ENCODE assay signal across 20 cellular contexts in the genomic region with DNA sequence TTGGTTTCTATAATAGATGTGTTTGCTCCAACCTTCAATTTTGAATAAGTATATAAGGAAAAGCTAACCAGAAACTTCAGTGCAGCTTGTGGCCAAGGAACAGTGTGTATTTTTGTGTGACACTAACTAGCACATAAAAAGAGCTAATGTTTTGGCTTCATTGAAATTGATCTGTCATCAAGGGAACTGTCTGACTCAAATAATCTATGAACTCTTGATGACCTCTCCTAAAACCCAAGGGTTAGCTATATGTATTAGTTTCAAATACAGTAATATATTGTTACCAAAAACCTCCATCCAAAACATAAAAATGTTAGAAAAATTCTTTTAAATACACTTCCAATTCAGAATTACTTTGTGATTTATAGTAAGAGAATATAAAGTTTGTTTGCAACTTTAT. TPM values are rescaled to one million over a fixed set of nuclear protein-coding genes. Genes with fewer than 3 reads are reported as not detected.
DNase-seq lines count a peak whose midpoint lies in the region; ATAC-seq and TF ChIP-seq lines count a peak whose summit lies in the region.
"Had no signal": no experiment of that assay in that cellular context is flagged by ENCODE, and none has a peak within 500 bp of the region (broad histone marks: within the 10 kb centered on the region; RNA-seq: fewer than 3 reads in every experiment).

No MANE protein-coding gene starts in this region.

- no peak for TF ChIP-seq CTCF in HCT116 (IDR thresholded peaks at IDR 0.05 in 2 of 3, conservative IDR thresholded peaks at IDR 0.05 in 1 of 3; ENCODE audit: borderline replicate concordance in 1 of 3, insufficient read depth in 1 of 3, low read depth in 2 of 3, low read length in 2 of 3)
- TF ChIP-seq CTCF in nephron (IDR thresholded peaks at IDR 0.05; ENCODE audit: unreplicated experiment in 3 of 3): no peak
- no peak for TF ChIP-seq CTCF in right lobe of liver (IDR thresholded peaks at IDR 0.05)

- peak overlapping the region; percentile 33 for H2AFZ ChIP-seq in HCT116 (ENCODE audit: low read depth, low read length, poor library complexity, severe bottlenecking)

- no peak overlapping the region for H3K4me3 Mint-ChIP-seq in nephron
- H3K4me3 Mint-ChIP-seq: CD14-positive monocyte; CD4-positive, alpha-beta memory T cell; CD4-positive, CD25-positive, alpha-beta regulatory T cell; CD8-positive, alpha-beta memory T cell had no signal

- TF ChIP-seq POLR2A in HCT116 (IDR thresholded peaks at IDR 0.05; ENCODE audit: borderline replicate concordance, extremely low read depth, insufficient read depth, insufficient read length) (no peak), right lobe of liver (IDR thresholded peaks at IDR 0.05) (no peak)

- H3K27ac Mint-ChIP-seq in nephron: peak overlapping the region; percentile 19 to 54 (median 49)
- H3K27ac Mint-ChIP-seq: CD14-positive monocyte; CD4-positive, alpha-beta memory T cell; CD4-positive, CD25-positive, alpha-beta regulatory T cell had no signal

- H4K20me1 ChIP-seq in HCT116 (ENCODE audit: insufficient read depth): no peaks in the 10 kb centered on the region
- H4K20me1 ChIP-seq: BLaER1 had no signal

- H3K27me3 ChIP-seq in HCT116 (ENCODE audit: insufficient read depth, low read length): no peaks in the 10 kb centered on the region
- H3K27me3 ChIP-seq in right lobe of liver: no peaks in the 10 kb centered on the region
- H3K27me3 ChIP-seq: BE2C, BLaER1 had no signal

- intact Hi-C loops in HCT116 (cut with micrococcal nuclease): no loop called here
- intact Hi-C loops in right lobe of liver (cut with DNase I): no loop called here

- DNase-seq in HCT116 (ENCODE audit: low read depth, low spot score) (no peak), right lobe of liver (no peak), DMS114 treated with DMSO at 0.1 percent for 48 hours (lab: John Stamatoyannopoulos, UW; ENCODE audit: unreplicated experiment) (no peak), NCI-H524 treated with DMSO at 0.1 percent for 48 hours (lab: John Stamatoyannopoulos, UW) (no peak)
- DNase-seq: 8988T; ACHN; BE2C; C1 segment of cervical spinal cord; CD4-positive, alpha-beta memory T cell; CD4-positive, CD25-positive, alpha-beta regulatory T cell; CD8-positive, alpha-beta memory T cell; COR-L47; DMS 273 treated with DMSO at 0.1 percent for 48 hours; DMS79 treated with DMSO at 0.1 percent for 48 hours; GF-D8 had no signal

- BruUV-seq in HCT116 (replicated peaks; lab: Mats Ljungman, UMichigan): no TSS peak

- no peaks in the 10 kb centered on the region for H3K9me3 Mint-ChIP-seq in nephron
- H3K9me3 Mint-ChIP-seq: CD4-positive, alpha-beta memory T cell; CD8-positive, alpha-beta memory T cell had no signal

- no peaks in the 10 kb centered on the region for H3K79me2 ChIP-seq in HCT116 (ENCODE audit: insufficient read depth, low read length)

- POLR2A ChIA-PET in HCT116 (lab: Charles Lee): no interaction called here

- H3K9me2 ChIP-seq in HCT116 (ENCODE audit: insufficient read depth): no peaks in the 10 kb centered on the region

- H3K4me1 ChIP-seq in HCT116 (ENCODE audit: control insufficient read depth in 1 of 2, insufficient read depth in 2 of 2, low read length in 2 of 2) (no peaks in the 10 kb centered on the region), right lobe of liver (no peaks in the 10 kb centered on the region)
- H3K4me1 ChIP-seq: BE2C, BLaER1 had no signal

- no peak overlapping the region for H3K9ac ChIP-seq in HCT116 (ENCODE audit: low read length)
- H3K9ac ChIP-seq: BLaER1 had no signal

- H3K36me3 ChIP-seq in HCT116 (ENCODE audit: control insufficient read depth in 1 of 2, insufficient read depth in 2 of 2, low read length in 2 of 2): no peaks in the 10 kb centered on the region
- H3K36me3 ChIP-seq in right lobe of liver: no peaks in the 10 kb centered on the region
- H3K36me3 ChIP-seq: BE2C, BLaER1 had no signal

- H3K4me3 ChIP-seq in HCT116 (replicated peaks in 1 of 2; ENCODE audit: low read depth in 1 of 2, low read length in 2 of 2) (no peak overlapping the region), right lobe of liver (no peak overlapping the region)
- H3K4me3 ChIP-seq: BLaER1 had no signal

- H3K27me3 Mint-ChIP-seq in nephron (ENCODE audit: low read depth): peaks cover 3% of the 10 kb centered on the region

- no peak overlapping the region for H3K4me2 ChIP-seq in HCT116 (ENCODE audit: low read length)
- H3K4me2 ChIP-seq: BLaER1 had no signal

- CTCF ChIA-PET in HCT116 (lab: Charles Lee): no interaction called here

- no peak overlapping the region for H3K27ac ChIP-seq in HCT116 (ENCODE audit: low read depth, low read length)
- no peak overlapping the region for H3K27ac ChIP-seq in right lobe of liver
- H3K27ac ChIP-seq: BLaER1 had no signal

- H3K4me1 Mint-ChIP-seq in nephron: peaks cover 19% of the 10 kb centered on the region
- H3K4me1 Mint-ChIP-seq: CD14-positive monocyte; CD4-positive, alpha-beta memory T cell; CD4-positive, CD25-positive, alpha-beta regulatory T cell; CD8-positive, alpha-beta memory T cell had no signal

- TF ChIP-seq RAD21 in HCT116 (IDR thresholded peaks at IDR 0.05; ENCODE audit: low read depth): no peak

- no peaks in the 10 kb centered on the region for H3K9me3 ChIP-seq in HCT116 (ENCODE audit: control insufficient read depth in 1 of 2, insufficient read depth in 1 of 2, low read depth in 1 of 2, low read length in 2 of 2)
- no peaks in the 10 kb centered on the region for H3K9me3 ChIP-seq in right lobe of liver
- H3K9me3 ChIP-seq: BE2C, BLaER1 had no signal

- RAD21 ChIA-PET in HCT116 (lab: Charles Lee; ENCODE audit: low non-redundant PET in 1 of 2, low total read pairs in 2 of 2, uncharacterized antibody in 2 of 2, unreplicated experiment in 2 of 2): no interaction called here

- H3K36me3 Mint-ChIP-seq in nephron (ENCODE audit: low read depth): no peaks in the 10 kb centered on the region
- H3K36me3 Mint-ChIP-seq: CD14-positive monocyte; CD4-positive, alpha-beta memory T cell; CD4-positive, CD25-positive, alpha-beta regulatory T cell; CD8-positive, alpha-beta memory T cell had no signal

- peak; percentile 53 for ATAC-seq in GM18519 (IDR thresholded peaks at IDR 0.05; ENCODE audit: low FRiP score, unreplicated experiment)
- no peak for ATAC-seq in HCT116
- peak; percentile 63 for ATAC-seq in HG02938 (IDR thresholded peaks at IDR 0.05; ENCODE audit: unreplicated experiment)
- no peak for ATAC-seq in right lobe of liver

TF ChIP-seq in HCT116, 20 proteins besides CTCF, POLR2A, EP300 and RAD21:
- no peak for TF ChIP-seq CBX3 (IDR thresholded peaks at IDR 0.05; ENCODE audit: low read depth)
- TF ChIP-seq SIN3A (IDR thresholded peaks at IDR 0.05; ENCODE audit: low read depth): no peak
- no peak for TF ChIP-seq POLR2AphosphoS5 (IDR thresholded peaks at IDR 0.05; ENCODE audit: low read depth, low read length)
- TF ChIP-seq, protein P1, sequence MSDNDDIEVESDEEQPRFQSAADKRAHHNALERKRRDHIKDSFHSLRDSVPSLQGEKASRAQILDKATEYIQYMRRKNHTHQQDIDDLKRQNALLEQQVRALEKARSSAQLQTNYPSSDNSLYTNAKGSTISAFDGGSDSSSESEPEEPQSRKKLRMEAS (IDR thresholded peaks at IDR 0.05): no peak
- no peak for TF ChIP-seq EGR1 (IDR thresholded peaks at IDR 0.05; ENCODE audit: low read depth)
- TF ChIP-seq EZH2phosphoT487 (IDR thresholded peaks at IDR 0.05; ENCODE audit: borderline replicate concordance): no peak
- no peak for TF ChIP-seq ATF3 (IDR thresholded peaks at IDR 0.05)
- TF ChIP-seq ZNF274 (IDR thresholded peaks at IDR 0.05; ENCODE audit: low read depth, low read length): no peak
- TF ChIP-seq JUND (IDR thresholded peaks at IDR 0.05): no peak
- TF ChIP-seq, protein P2, sequence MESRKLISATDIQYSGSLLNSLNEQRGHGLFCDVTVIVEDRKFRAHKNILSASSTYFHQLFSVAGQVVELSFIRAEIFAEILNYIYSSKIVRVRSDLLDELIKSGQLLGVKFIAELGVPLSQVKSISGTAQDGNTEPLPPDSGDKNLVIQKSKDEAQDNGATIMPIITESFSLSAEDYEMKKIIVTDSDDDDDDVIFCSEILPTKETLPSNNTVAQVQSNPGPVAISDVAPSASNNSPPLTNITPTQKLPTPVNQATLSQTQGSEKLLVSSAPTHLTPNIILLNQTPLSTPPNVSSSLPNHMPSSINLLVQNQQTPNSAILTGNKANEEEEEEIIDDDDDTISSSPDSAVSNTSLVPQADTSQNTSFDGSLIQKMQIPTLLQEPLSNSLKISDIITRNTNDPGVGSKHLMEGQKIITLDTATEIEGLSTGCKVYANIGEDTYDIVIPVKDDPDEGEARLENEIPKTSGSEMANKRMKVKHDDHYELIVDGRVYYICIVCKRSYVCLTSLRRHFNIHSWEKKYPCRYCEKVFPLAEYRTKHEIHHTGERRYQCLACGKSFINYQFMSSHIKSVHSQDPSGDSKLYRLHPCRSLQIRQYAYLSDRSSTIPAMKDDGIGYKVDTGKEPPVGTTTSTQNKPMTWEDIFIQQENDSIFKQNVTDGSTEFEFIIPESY (IDR thresholded peaks at IDR 0.05; ENCODE audit: extremely low read depth, insufficient replicate concordance, low read length): no peak
- no peak for TF ChIP-seq EZH2 (IDR thresholded peaks at IDR 0.05)
- no peak for TF ChIP-seq CEBPB (IDR thresholded peaks at IDR 0.05; ENCODE audit: low read depth)
- no peak for TF ChIP-seq SRF (IDR thresholded peaks at IDR 0.05; ENCODE audit: low read depth)
- TF ChIP-seq ELF1 (IDR thresholded peaks at IDR 0.05; ENCODE audit: borderline replicate concordance, low read depth): no peak

RNA-seq across cellular contexts. Expression of gene HSF2, which starts 46.5 kb away (rescaled TPM):
- 19.8 TPM for total RNA-seq in HCT116 (2021; ENCODE audit: unreplicated experiment)
- polyA plus RNA-seq in HCT116 (2012): 19.1 and 20.9 TPM in 2 replicates
- total RNA-seq in right lobe of liver: 1 to 10 TPM; 2.6 to 4.7 (median 3.3) TPM

Comparison
In these comparisons a context has a peak if more than half of its experiments do, and no peak if none do; other contexts are left out.
1. ATAC-seq: peak in GM18519 (single experiment) and HG02938 (single experiment); none in HCT116 (single experiment) and right lobe of liver (0 of 4).